ENCODE assay signal across 8 cellular contexts in the genomic region with DNA sequence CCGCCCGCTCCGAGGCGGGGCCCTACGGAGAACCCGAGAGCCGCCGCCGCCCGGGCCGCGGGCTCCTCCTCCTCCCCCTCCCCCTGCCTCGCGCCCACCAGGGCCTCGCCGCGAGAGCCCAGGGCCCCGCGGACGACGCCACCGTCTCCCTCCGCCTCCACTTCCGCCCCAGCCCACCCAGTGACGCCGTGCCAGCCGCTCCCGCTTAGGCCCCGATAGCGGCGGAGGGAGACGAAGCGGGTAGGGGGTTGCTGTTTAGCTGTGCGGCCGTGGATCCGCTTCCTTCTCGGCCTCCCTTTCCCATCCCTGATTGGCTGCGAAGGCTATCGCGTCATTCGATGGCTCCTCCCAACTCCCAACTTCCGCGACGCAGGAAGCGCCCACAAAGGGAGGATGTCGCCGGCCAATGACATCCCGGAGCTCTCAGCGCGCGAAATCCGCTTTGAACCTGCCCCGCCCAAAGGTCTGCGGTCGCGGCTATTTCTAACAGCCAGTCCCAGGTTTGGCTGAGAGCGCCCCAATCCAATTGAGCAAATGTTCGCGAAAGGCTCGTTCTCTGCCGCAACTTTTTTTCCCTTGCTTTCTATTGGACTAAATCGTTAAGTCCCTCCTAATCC. TPM values are rescaled to one million over a fixed set of nuclear protein-coding genes. Genes with fewer than 3 reads are reported as not detected.
DNase-seq lines count a peak whose midpoint lies in the region; ATAC-seq and TF ChIP-seq lines count a peak whose summit lies in the region.

A gene (minus strand): TSS at position 277 of the 617 bp plus-strand sequence. CDS start 304 bp downstream, outside the sequence.

- peaks cover 0 to 7% of the 10 kb centered on the region in 2 donors for H3K27me3 Mint-ChIP-seq in CD8-positive, alpha-beta memory T cell

- no peaks in the 10 kb centered on the region for H3K27me3 ChIP-seq in CD8-positive, alpha-beta memory T cell (ENCODE audit: insufficient read depth, low read length, poor library complexity, severe bottlenecking)
- H3K27me3 ChIP-seq in lung (ENCODE audit: control insufficient read depth, insufficient read depth): no peaks in the 10 kb centered on the region

- peak within 1 kb of the TSS; percentile 100 for H3K27ac ChIP-seq in CD8-positive, alpha-beta memory T cell (ENCODE audit: low read depth, low read length)
- H3K27ac ChIP-seq in lung (ENCODE audit: low read depth in 1 of 2, low read length in 1 of 2): peak within 1 kb of the TSS; percentile 87 to 98

- no peaks in the 10 kb centered on the region for H3K9me3 ChIP-seq in CD8-positive, alpha-beta memory T cell (ENCODE audit: low read length)
- no peaks in the 10 kb centered on the region for H3K9me3 ChIP-seq in lung (ENCODE audit: control insufficient read depth in 2 of 2, insufficient read depth in 1 of 2, low read length in 1 of 2)

- H3K36me3 Mint-ChIP-seq in CD8-positive, alpha-beta memory T cell: peaks cover 0 to 62% (median 11%) of the 10 kb centered on the region in 3 donors

- 1% methylated on average over 54 to 62 of the region's 62 CpGs for WGBS in lung, 2 donors

- H3K4me1 Mint-ChIP-seq in CD8-positive, alpha-beta memory T cell: peaks cover 48 to 74% (median 73%) of the 10 kb centered on the region in 3 donors

- H3K9me3 Mint-ChIP-seq in CD8-positive, alpha-beta memory T cell: no peaks in the 10 kb centered on the region

- CTCF ChIA-PET in CD8-positive, alpha-beta memory T cell (lab: Charles Lee): interaction anchor here (1.2 to 7.0 kb wide), 6 partner anchors 10 to 722 kb away, joined by 3 to 33 read pairs (median 6); a partner anchor contains a TSS

- H3K27ac Mint-ChIP-seq in CD8-positive, alpha-beta memory T cell: peak within 1 kb of the TSS; percentile 100

- TF ChIP-seq CTCF in lung (IDR thresholded peaks at IDR 0.05; ENCODE audit: control extremely low read depth, extremely low read depth): no peak

- peaks cover 18% of the 10 kb centered on the region for H3K36me3 ChIP-seq in CD8-positive, alpha-beta memory T cell (ENCODE audit: insufficient read depth, low read length)
- H3K36me3 ChIP-seq in lung (ENCODE audit: control insufficient read depth in 2 of 2, insufficient read depth in 2 of 2, low read length in 2 of 2): peaks cover 0 to 6% of the 10 kb centered on the region in 2 donors

- peaks cover 33% of the 10 kb centered on the region for H3K4me1 ChIP-seq in CD8-positive, alpha-beta memory T cell (ENCODE audit: insufficient read depth, low read length)
- peaks cover 2 to 14% of the 10 kb centered on the region in 2 donors for H3K4me1 ChIP-seq in lung (ENCODE audit: control insufficient read depth in 2 of 2, insufficient read depth in 2 of 2, low read length in 2 of 2)

- H3K4me3 ChIP-seq in CD8-positive, alpha-beta memory T cell (ENCODE audit: low read length): peak within 1 kb of the TSS; percentile 97
- peak within 1 kb of the TSS; percentile 87 for H3K4me3 ChIP-seq in lung

- POLR2A ChIA-PET in CD8-positive, alpha-beta memory T cell (lab: Charles Lee): interaction anchor here (0.8 to 3.6 kb wide), 9 partner anchors 9 to 865 kb away, joined by 3 to 50 read pairs (median 15); a partner anchor contains a TSS

- ATAC-seq in GM19468 (IDR thresholded peaks at IDR 0.05; ENCODE audit: extremely low read depth, unreplicated experiment) (peak; percentile 63), lung (ENCODE audit: insufficient read depth, low FRiP score) (peak; percentile 90)

- H3K4me3 Mint-ChIP-seq in CD8-positive, alpha-beta memory T cell: peak within 1 kb of the TSS; percentile 98 to 100 (median 99)

- DNase-seq in CD8-positive, alpha-beta memory T cell: peak; percentile 96 to 99 (median 99)
- DNase-seq in HS-5 (ENCODE audit: low read depth) (peak; percentile 94), lung (ENCODE audit: low spot score) (peak; percentile 98)
- DNase-seq in NK-92 treated with Interleukin-12 subunit alpha and Interleukin-12 subunit beta, amount 100 ng/mL, for 24 hours (lab: John Stamatoyannopoulos, UW): peak; percentile 96
- DNase-seq in activated CD8-positive, alpha-beta memory T cell treated with anti-CD3 and anti-CD28 coated beads for 24 hours: peak; percentile 96
- peak; percentile 96 for DNase-seq in effector CD4-positive, alpha-beta T cell
- DNase-seq in stimulated activated CD4-positive, alpha-beta T cell treated with anti-CD3 and anti-CD28 coated beads, TNF-alpha, amount 100 ng/mL, for 4 hours (ENCODE audit: low read depth in 3 of 3): peak; percentile 79 to 92 (median 89)

RNA-seq across cellular contexts. Expression of the gene that starts here (rescaled TPM):
- total RNA-seq in CD8-positive, alpha-beta memory T cell: 10 to 100 TPM; 33.9 to 35.8 TPM
- polyA plus RNA-seq in CD8-positive, alpha-beta memory T cell: 14.7 TPM
- 10 to 100 TPM; 20.0 to 54.0 TPM for total RNA-seq in lung
- polyA plus RNA-seq in lung: 10 to 100 TPM; 10.2 to 14.0 TPM

Comparison
In these comparisons a context has a peak if more than half of its experiments do, and no peak if none do; other contexts are left out.
1. Peak in every context shown above with its lines: DNase-seq, ATAC-seq, H3K4me3 ChIP-seq and H3K27ac ChIP-seq.